19 cellular contexts compared by ENCODE assay signal in the genomic region with DNA sequence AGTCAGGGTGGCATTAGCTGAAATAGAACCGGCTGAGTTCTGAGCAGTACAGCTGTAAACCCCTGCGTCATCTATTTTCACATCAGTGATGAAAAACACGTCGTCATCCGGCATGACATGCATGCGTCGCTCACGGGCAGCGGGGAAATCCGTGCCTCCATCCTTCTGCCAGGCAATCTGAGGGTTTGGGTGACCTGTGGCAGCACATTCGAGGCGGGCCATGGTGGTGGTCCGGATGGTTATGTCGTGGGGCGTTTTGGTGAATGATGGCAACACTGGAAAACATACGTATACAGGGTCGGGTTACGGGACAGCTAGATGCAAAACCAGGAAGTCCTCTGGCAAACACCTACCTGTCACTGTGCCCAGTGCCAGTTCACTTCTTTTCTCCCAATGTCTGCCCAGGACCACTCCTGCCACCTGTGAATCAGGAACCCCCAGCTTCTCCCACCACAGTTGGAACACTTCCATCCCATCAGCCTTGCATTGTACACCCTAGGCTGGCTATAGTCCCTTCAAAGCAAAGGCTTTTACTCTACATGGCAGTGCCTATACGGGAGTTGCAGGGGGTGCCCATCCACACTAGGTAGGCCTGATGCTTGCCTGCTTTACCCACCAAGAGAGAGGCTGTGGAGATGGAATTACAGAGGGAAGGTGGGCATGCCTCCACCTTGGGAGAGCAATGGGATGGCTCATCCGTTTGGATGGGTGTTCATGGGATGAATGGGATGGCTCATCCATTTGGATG.
DNase-seq lines count a peak whose midpoint lies in the region; ATAC-seq, FAIRE-seq and TF ChIP-seq lines count a peak whose summit lies in the region.
"Had no signal": no experiment of that assay in that cellular context is flagged by ENCODE, and none has a peak within 500 bp of the region (broad histone marks: within the 10 kb centered on the region; RNA-seq: fewer than 3 reads in every experiment).

No MANE protein-coding gene starts in this region.

- peaks cover 6% of the 10 kb centered on the region; the same call in 1 of the 2 replicates for H4K20me1 ChIP-seq in IMR-90 (ENCODE audit: insufficient read depth, low read length)

- in situ Hi-C loops in IMR-90 (cut with MboI; ENCODE audit: low sequenced_read_pairs), result no loop called here

- no peak overlapping the region for H3K18ac ChIP-seq in IMR-90 (ENCODE audit: low read depth, low read length)

- no peak overlapping the region for H3K4me2 ChIP-seq in IMR-90 (ENCODE audit: low read depth, low read length)

- BruUV-seq in IMR-90 (replicated peaks; lab: Mats Ljungman, UMichigan), result no TSS peak

- H3K27me3 ChIP-seq in IMR-90 (ENCODE audit: control insufficient read depth, insufficient read depth, low read length), result no peaks in the 10 kb centered on the region
- H3K27me3 ChIP-seq: BLaER1 treated with 17β-estradiol and CSF1 and Interleukin-3, amounts not matched to agents 10 nM and 100 nM; MG63 had no signal

- H3K9ac ChIP-seq in IMR-90 (ENCODE audit: low read depth, low read length), result no peak overlapping the region
- H3K9ac ChIP-seq: BLaER1 treated with 17β-estradiol and CSF1 and Interleukin-3, amounts not matched to agents 10 nM and 100 nM had no signal

- H3K9me3 ChIP-seq in IMR-90 (ENCODE audit: control insufficient read depth, insufficient read depth, low read length), result peaks cover 3% of the 10 kb centered on the region; the same call in 1 of the 2 replicates
- H3K9me3 ChIP-seq: MG63 had no signal

- H3K36me3 ChIP-seq in IMR-90 (ENCODE audit: control insufficient read depth, insufficient read depth, low read length), result peaks cover 69% of the 10 kb centered on the region
- H3K36me3 ChIP-seq: MG63 had no signal

- intact Hi-C loops in activated CD4-positive, alpha-beta memory T cell treated with anti-CD3 and anti-CD28 coated beads for 36 hours (cut with micrococcal nuclease), result no loop called here
- intact Hi-C loops in IMR-90 (cut with micrococcal nuclease), result no loop called here

- no peak overlapping the region for H2AFZ ChIP-seq in IMR-90 (replicated peaks; ENCODE audit: low read length, poor library complexity)

- H3K27ac Mint-ChIP-seq in activated CD4-positive, alpha-beta memory T cell treated with anti-CD3 and anti-CD28 coated beads for 36 hours, result peak overlapping the region; percentile 25
- H3K27ac Mint-ChIP-seq in activated CD4-positive, alpha-beta memory T cell treated with anti-CD3 and anti-CD28 coated beads, Interleukin-2, amount 10 ng/mL, durations not matched to agents 7 days and 5 days, result no peak overlapping the region
- H3K27ac Mint-ChIP-seq in effector memory CD8-positive, alpha-beta T cell, result peak overlapping the region; percentile 15 to 82
- H3K27ac Mint-ChIP-seq in osteocyte (ENCODE audit: unreplicated experiment), result no peak overlapping the region

- no peak overlapping the region for H3K27ac ChIP-seq in IMR-90 (ENCODE audit: insufficient read depth, low read length)
- H3K27ac ChIP-seq: 22Rv1, HL-60 had no signal

- no peak overlapping the region for H2BK120ac ChIP-seq in IMR-90 (ENCODE audit: low read depth, low read length)

- peaks cover 71% of the 10 kb centered on the region for H3K36me3 Mint-ChIP-seq in activated CD4-positive, alpha-beta memory T cell treated with anti-CD3 and anti-CD28 coated beads for 36 hours
- H3K36me3 Mint-ChIP-seq in activated CD4-positive, alpha-beta memory T cell treated with anti-CD3 and anti-CD28 coated beads, Interleukin-2, amount 10 ng/mL, durations not matched to agents 7 days and 5 days (ENCODE audit: low read depth), result peaks cover 89% of the 10 kb centered on the region
- H3K36me3 Mint-ChIP-seq in effector memory CD8-positive, alpha-beta T cell (ENCODE audit: insufficient read depth), result peaks cover 73% of the 10 kb centered on the region
- H3K36me3 Mint-ChIP-seq in osteocyte (ENCODE audit: unreplicated experiment), result peaks cover 78% of the 10 kb centered on the region

- H3K56ac ChIP-seq in IMR-90 (ENCODE audit: extremely low read depth, insufficient read depth, low read length), result no peak overlapping the region

- no peak overlapping the region for H3K4me3 ChIP-seq in IMR-90 (ENCODE audit: insufficient read depth, low read depth, low read length)
- H3K4me3 ChIP-seq: BLaER1 treated with 17β-estradiol and CSF1 and Interleukin-3, amounts not matched to agents 10 nM and 100 nM; GM12878; MG63 had no signal

- no peak overlapping the region for H3K14ac ChIP-seq in IMR-90 (replicated peaks; ENCODE audit: low read depth, low read length)

- H2BK20ac ChIP-seq in IMR-90 (ENCODE audit: low read depth, low read length), result no peak overlapping the region

- no peak overlapping the region for H2AK5ac ChIP-seq in IMR-90 (ENCODE audit: low read depth, low read length)

- H3K79me1 ChIP-seq in IMR-90 (ENCODE audit: low read depth in 1 of 2, low read length in 2 of 2), result peaks cover 0 to 15% of the 10 kb centered on the region in 2 experiments; a peak in 2 of 4 replicates

- CTCF ChIA-PET in activated CD4-positive, alpha-beta memory T cell treated with anti-CD3 and anti-CD28 coated beads for 36 hours (lab: Charles Lee), result interaction anchor here (1.0 kb wide), 1 partner anchor 107 kb away, joined by 5 read pairs; no protein-coding TSS in a partner anchor
- CTCF ChIA-PET in activated CD4-positive, alpha-beta memory T cell treated with anti-CD3 and anti-CD28 coated beads, Interleukin-2, amount 10 ng/mL, durations not matched to agents 7 days and 5 days (lab: Charles Lee), result interaction anchor here (1.0 kb wide), 1 partner anchor 9 kb away, joined by 3 read pairs; no protein-coding TSS in a partner anchor
- CTCF ChIA-PET in IMR-90 (lab: Yijun Ruan, JAX), result interaction anchor here (0.7 kb wide), 1 partner anchor 19 kb away, joined by 5 read pairs; no protein-coding TSS in a partner anchor

- no peak overlapping the region for H3K23ac ChIP-seq in IMR-90 (ENCODE audit: low read depth, low read length)

- no peak for TF ChIP-seq CTCF in IMR-90 (conservative IDR thresholded peaks at IDR 0.05; ENCODE audit: low read depth, low read length)
- TF ChIP-seq CTCF in osteocyte (IDR thresholded peaks at IDR 0.05), result no peak

- no peak for DNase-seq in activated CD4-positive, alpha-beta memory T cell treated with anti-CD3 and anti-CD28 coated beads for 36 hours
- DNase-seq in activated CD4-positive, alpha-beta memory T cell treated with anti-CD3 and anti-CD28 coated beads, Interleukin-2, amount 10 ng/mL, durations not matched to agents 7 days and 5 days, result no peak
- DNase-seq in IMR-90, result no peak
- DNase-seq in effector memory CD8-positive, alpha-beta T cell, result no peak
- peak; percentile 49 for DNase-seq in osteocyte (ENCODE audit: extremely low spot score, unreplicated experiment)
- DNase-seq in GM12892 (ENCODE audit: insufficient read length), result no peak
- DNase-seq in NCI-H1092 (lab: John Stamatoyannopoulos, UW), result no peak
- DNase-seq: DMS79, MG63, NCI-H1105, NCI-H187, NCI-H446 treated with DMSO at 0.1 percent for 48 hours, NCI-H748 treated with DMSO at 0.1 percent for 48 hours, PC-3 had no signal

- dilution Hi-C loops in IMR-90 (cut with HindIII; ENCODE audit: low sequenced_read_pairs, unreplicated experiment), result no loop called here

- POLR2A ChIA-PET in activated CD4-positive, alpha-beta memory T cell treated with anti-CD3 and anti-CD28 coated beads for 36 hours (lab: Charles Lee), result no interaction called here
- POLR2A ChIA-PET in activated CD4-positive, alpha-beta memory T cell treated with anti-CD3 and anti-CD28 coated beads, Interleukin-2, amount 10 ng/mL, durations not matched to agents 7 days and 5 days (lab: Charles Lee), result no interaction called here
- POLR2A ChIA-PET in IMR-90 (lab: Charles Lee; ENCODE audit: unreplicated experiment), result no interaction called here

- no peak overlapping the region for H3K4me3 Mint-ChIP-seq in activated CD4-positive, alpha-beta memory T cell treated with anti-CD3 and anti-CD28 coated beads for 36 hours
- H3K4me3 Mint-ChIP-seq in activated CD4-positive, alpha-beta memory T cell treated with anti-CD3 and anti-CD28 coated beads, Interleukin-2, amount 10 ng/mL, durations not matched to agents 7 days and 5 days, result no peak overlapping the region
- H3K4me3 Mint-ChIP-seq in effector memory CD8-positive, alpha-beta T cell, result no peak overlapping the region
- no peak overlapping the region for H3K4me3 Mint-ChIP-seq in osteocyte (ENCODE audit: unreplicated experiment)

- no peak overlapping the region for H3K4ac ChIP-seq in IMR-90 (ENCODE audit: low read depth, low read length)

- no peaks in the 10 kb centered on the region for H3K9me3 Mint-ChIP-seq in activated CD4-positive, alpha-beta memory T cell treated with anti-CD3 and anti-CD28 coated beads for 36 hours
- H3K9me3 Mint-ChIP-seq in activated CD4-positive, alpha-beta memory T cell treated with anti-CD3 and anti-CD28 coated beads, Interleukin-2, amount 10 ng/mL, durations not matched to agents 7 days and 5 days, result peaks cover 6% of the 10 kb centered on the region
- H3K9me3 Mint-ChIP-seq in effector memory CD8-positive, alpha-beta T cell, result peaks cover 0 to 2% of the 10 kb centered on the region in 2 donors
- no peaks in the 10 kb centered on the region for H3K9me3 Mint-ChIP-seq in osteocyte (ENCODE audit: unreplicated experiment)

- no peak overlapping the region for H4K91ac ChIP-seq in IMR-90 (ENCODE audit: insufficient read depth, low read depth, low read length)

- H2BK15ac ChIP-seq in IMR-90 (ENCODE audit: low read depth, low read length), result no peak overlapping the region

- no peak overlapping the region for H4K8ac ChIP-seq in IMR-90 (ENCODE audit: low read depth in 2 of 2, low read length in 2 of 2)

- peaks cover 5% of the 10 kb centered on the region; the same call in 1 of the 2 replicates for H3K9me1 ChIP-seq in IMR-90 (ENCODE audit: insufficient read depth, low read length)

- H2BK5ac ChIP-seq in IMR-90 (ENCODE audit: low read depth, low read length, poor library complexity, severe bottlenecking), result no peak overlapping the region

- TF ChIP-seq POLR2A in IMR-90 (IDR thresholded peaks at IDR 0.05; ENCODE audit: low read depth, low read length) (no peak), GM12892 (IDR thresholded peaks at IDR 0.05; ENCODE audit: low read depth, low read length) (no peak)

- peak overlapping the region; percentile 50 for H2AK9ac ChIP-seq in IMR-90 (replicated peaks; ENCODE audit: low read depth, low read length, poor library complexity)

- no peak overlapping the region for H4K5ac ChIP-seq in IMR-90 (ENCODE audit: low read depth, low read length)

- peaks cover 6% of the 10 kb centered on the region for H3K4me1 ChIP-seq in IMR-90 (ENCODE audit: control insufficient read depth, insufficient read depth, low read length)

- H3K27me3 Mint-ChIP-seq in activated CD4-positive, alpha-beta memory T cell treated with anti-CD3 and anti-CD28 coated beads for 36 hours, result no peaks in the 10 kb centered on the region
- H3K27me3 Mint-ChIP-seq in activated CD4-positive, alpha-beta memory T cell treated with anti-CD3 and anti-CD28 coated beads, Interleukin-2, amount 10 ng/mL, durations not matched to agents 7 days and 5 days, result no peaks in the 10 kb centered on the region
- no peaks in the 10 kb centered on the region for H3K27me3 Mint-ChIP-seq in effector memory CD8-positive, alpha-beta T cell
- H3K27me3 Mint-ChIP-seq in osteocyte (ENCODE audit: unreplicated experiment), result no peaks in the 10 kb centered on the region

- 99% methylated on average over 16 of the region's 20 CpGs; no CpG with 5 or more reads in 1 of the 2 experiments for WGBS in IMR-90 (ENCODE audit: extremely low coverage in 2 of 2, insufficient read length in 1 of 2), 2 experiments

- no peak for TF ChIP-seq RAD21 in IMR-90 (IDR thresholded peaks at IDR 0.05; ENCODE audit: low read length)

- H3K4me1 Mint-ChIP-seq in activated CD4-positive, alpha-beta memory T cell treated with anti-CD3 and anti-CD28 coated beads for 36 hours (ENCODE audit: low read depth), result peaks cover 16% of the 10 kb centered on the region
- H3K4me1 Mint-ChIP-seq in activated CD4-positive, alpha-beta memory T cell treated with anti-CD3 and anti-CD28 coated beads, Interleukin-2, amount 10 ng/mL, durations not matched to agents 7 days and 5 days, result peaks cover 5% of the 10 kb centered on the region
- H3K4me1 Mint-ChIP-seq in effector memory CD8-positive, alpha-beta T cell (ENCODE audit: low read depth in 2 of 2), result peaks cover 17 to 24% of the 10 kb centered on the region in 2 donors
- peaks cover 19% of the 10 kb centered on the region for H3K4me1 Mint-ChIP-seq in osteocyte (ENCODE audit: unreplicated experiment)

- ATAC-seq in IMR-90 (ENCODE audit: low read depth) (no peak), HG02610 (IDR thresholded peaks at IDR 0.05; ENCODE audit: unreplicated experiment) (no peak)
- ATAC-seq in effector memory CD8-positive, alpha-beta T cell (replicated peaks), result no peak
- ATAC-seq: GM12878, PC-3 had no signal

- FAIRE-seq in GM12892 (lab: Jason Lieb, UNC), result no peak
- FAIRE-seq: GM12878 had no signal

Comparison
In these comparisons a context has a peak if more than half of its experiments do, and no peak if none do; other contexts are left out.
1. H3K27ac Mint-ChIP-seq: peak in activated CD4-positive, alpha-beta memory T cell treated with anti-CD3 and anti-CD28 coated beads for 36 hours (single experiment) and effector memory CD8-positive, alpha-beta T cell (2 of 2); none in activated CD4-positive, alpha-beta memory T cell treated with anti-CD3 and anti-CD28 coated beads, Interleukin-2, amount 10 ng/mL, durations not matched to agents 7 days and 5 days (single experiment) and osteocyte (single experiment).